ENCODE assay signal across 14 cellular contexts in the genomic region with DNA sequence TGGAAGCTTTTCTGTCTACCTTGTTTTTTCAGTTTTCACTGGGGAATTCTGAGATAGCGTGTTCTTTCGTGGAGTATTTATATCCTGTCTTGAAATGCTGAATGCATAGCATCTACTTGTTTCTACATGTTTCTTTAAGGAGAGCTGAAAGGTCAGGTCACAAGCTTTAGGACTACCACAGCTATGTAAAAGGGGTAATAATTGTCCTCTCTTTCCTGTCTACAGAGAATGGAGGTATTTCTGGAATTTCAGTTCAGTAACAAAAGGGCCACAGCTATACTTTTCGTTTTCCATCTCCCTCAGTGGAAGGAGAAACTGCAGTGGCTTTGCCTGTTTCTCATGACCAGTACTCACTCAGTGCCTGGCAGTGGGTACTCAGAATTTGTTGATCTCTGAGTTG. TPM values are rescaled to one million over a fixed set of nuclear protein-coding genes. Genes with fewer than 3 reads are reported as not detected.
DNase-seq lines count a peak whose midpoint lies in the region; ATAC-seq and TF ChIP-seq lines count a peak whose summit lies in the region.
"Had no signal": no experiment of that assay in that cellular context is flagged by ENCODE, and none has a peak within 500 bp of the region (broad histone marks: within the 10 kb centered on the region; RNA-seq: fewer than 3 reads in every experiment).

No MANE protein-coding gene starts in this region.

- H3K27me3 ChIP-seq in SJSA1 (replicated peaks): no peaks in the 10 kb centered on the region
- H3K27me3 ChIP-seq in rectal smooth muscle tissue (ENCODE audit: control insufficient read depth, insufficient read depth, low read length): no peaks in the 10 kb centered on the region
- H3K27me3 ChIP-seq in upper lobe of right lung: no peaks in the 10 kb centered on the region

- H3K9me3 ChIP-seq in SJSA1 (replicated peaks): no peaks in the 10 kb centered on the region
- H3K9me3 ChIP-seq in upper lobe of right lung: no peaks in the 10 kb centered on the region

- H3K4me1 ChIP-seq in SJSA1 (replicated peaks) (peaks cover 78% of the 10 kb centered on the region), rectal smooth muscle tissue (ENCODE audit: control insufficient read depth, insufficient read depth, low read length) (peaks cover 54% of the 10 kb centered on the region), upper lobe of right lung (peaks cover 67% of the 10 kb centered on the region)

- no peak for ATAC-seq in upper lobe of right lung
- ATAC-seq: activated naive CD8-positive, alpha-beta T cell treated with anti-CD3 and anti-CD28 coated beads, Interleukin-2, amount 50 U/mL, for 24 hours had no signal

- H3K4me3 ChIP-seq in SJSA1 (peak overlapping the region; percentile 1), fibroblast of pulmonary artery (replicated peaks; ENCODE audit: low read depth, low read length) (no peak overlapping the region), rectal smooth muscle tissue (ENCODE audit: low read length) (no peak overlapping the region), upper lobe of right lung (no peak overlapping the region)

- no peak for TF ChIP-seq CTCF in fibroblast of pulmonary artery (IDR thresholded peaks at IDR 0.05; ENCODE audit: low read length, missing control alignments)
- no peak for TF ChIP-seq CTCF in upper lobe of right lung (IDR thresholded peaks at IDR 0.05)

- H3K27ac ChIP-seq in SJSA1 (peak overlapping the region; percentile 89), rectal smooth muscle tissue (ENCODE audit: low read depth, low read length) (peak overlapping the region; percentile 98), upper lobe of right lung (no peak overlapping the region)

- H3K36me3 ChIP-seq in SJSA1 (peaks cover 80% of the 10 kb centered on the region), rectal smooth muscle tissue (ENCODE audit: control insufficient read depth, insufficient read depth, low read length) (no peaks in the 10 kb centered on the region), upper lobe of right lung (no peaks in the 10 kb centered on the region)

- H3K9ac ChIP-seq in rectal smooth muscle tissue (ENCODE audit: low read length): no peak overlapping the region

- intact Hi-C loops in upper lobe of right lung (cut with DNase I): no loop called here

- DNase-seq in GM03348 (ENCODE audit: low spot score) (peak; percentile 47), SJSA1 (ENCODE audit: low read depth in 1 of 2, low spot score in 2 of 2) (peak in 1 of 2 experiments; percentile 89), fibroblast of pulmonary artery (ENCODE audit: low read depth) (peak; percentile 69), upper lobe of right lung (no peak), SW 1271 (lab: John Stamatoyannopoulos, UW) (no peak), HuH-7.5 (ENCODE audit: low spot score) (no peak)
- DNase-seq in activated CD4-positive, alpha-beta T cell treated with anti-CD3 and anti-CD28 coated beads, Interleukin-2, amount 50 U/mL, for 1 hour: no peak
- DNase-seq: activated CD8-positive, alpha-beta memory T cell treated with anti-CD3 and anti-CD28 coated beads, Interleukin-2, amount 50 U/mL, for 48 hours; activated naive CD8-positive, alpha-beta T cell treated with anti-CD3 and anti-CD28 coated beads, Interleukin-2, amount 50 U/mL, for 24 hours; CD8-positive, alpha-beta memory T cell; naive B cell; NCI-H1048 had no signal

RNA-seq across cellular contexts. Expression of a gene that starts 4.7 kb away (rescaled TPM):
- total RNA-seq in SJSA1 (2014; rRNA removed; shearing (Covaris generic)): 89.8 and 101 TPM in 2 replicates
- 39.5 TPM for total RNA-seq in upper lobe of right lung

RNA-seq across cellular contexts. Expression of a gene that starts 12.6 kb away (rescaled TPM):
- 29.5 and 39.0 TPM in 2 replicates for total RNA-seq in SJSA1 (2014; rRNA removed; shearing (Covaris generic))
- total RNA-seq in upper lobe of right lung: 72.5 TPM

RNA-seq across cellular contexts. Expression of a gene that starts 20.4 kb away (rescaled TPM):
- total RNA-seq in SJSA1 (2014; rRNA removed; shearing (Covaris generic)): 34.8 and 61.9 TPM in 2 replicates
- 61.2 TPM for total RNA-seq in upper lobe of right lung

RNA-seq across cellular contexts. Expression of a gene that starts 22.7 kb away (rescaled TPM):
- not detected in 2 replicates for total RNA-seq in SJSA1 (2014; rRNA removed; shearing (Covaris generic))
- total RNA-seq in upper lobe of right lung: not detected
- total RNA-seq: CD8-positive, alpha-beta memory T cell; RPMI7951 had no signal

RNA-seq across cellular contexts. Expression of a gene that starts 29.8 kb away (rescaled TPM):
- total RNA-seq in SJSA1 (2014; rRNA removed; shearing (Covaris generic)): 0.21 and 0.28 TPM in 2 replicates
- total RNA-seq in upper lobe of right lung: 6.5 TPM

Comparison
In these comparisons a context has a peak if more than half of its experiments do, and no peak if none do; other contexts are left out.
1. DNase-seq: peak in GM03348 (single experiment) and fibroblast of pulmonary artery (single experiment); none in upper lobe of right lung (single experiment), activated CD4-positive, alpha-beta T cell treated with anti-CD3 and anti-CD28 coated beads, Interleukin-2, amount 50 U/mL, for 1 hour (single experiment), SW 1271 (0 of 2) and HuH-7.5 (single experiment).